Comparison of ENCODE assay signal across 19 cellular contexts in genomic region chr7:71595176-71595575, GRCh38.
DNase-seq lines count a peak whose midpoint lies in the region; ATAC-seq, FAIRE-seq and TF ChIP-seq lines count a peak whose summit lies in the region.
"Had no signal": no experiment of that assay in that cellular context is flagged by ENCODE, and none has a peak within 500 bp of the region (broad histone marks: within the 10 kb centered on the region; RNA-seq: fewer than 3 reads in every experiment).

No MANE protein-coding gene starts in this region.

- no peak overlapping the region for H3K9ac ChIP-seq in smooth muscle cell (ENCODE audit: low read depth)

- no peak overlapping the region for H3K4me3 ChIP-seq in smooth muscle cell
- H3K4me3 ChIP-seq: HAP-1 had no signal

- peak; percentile 39 for DNase-seq in RCC 7860 (ENCODE audit: low spot score)
- peak; percentile 40 for DNase-seq in astrocyte of the hippocampus (ENCODE audit: low read depth, low spot score)
- DNase-seq in smooth muscle cell (lab: John Stamatoyannopoulos, UW; ENCODE audit: unreplicated experiment) = no peak
- no peak for DNase-seq in NOMO-1 treated with dmso at 0.1 percent for 144 hours (lab: John Stamatoyannopoulos, UW; ENCODE audit: unreplicated experiment)
- DNase-seq in mesenteric fat pad (ENCODE audit: low spot score) = no peak
- DNase-seq: C1 segment of cervical spinal cord; Calu3; CD4-positive, alpha-beta memory T cell; COR-L47; DMS53; DMS79 treated with DMSO at 0.1 percent for 48 hours; GF-D8; GOT3; HFFc6 had no signal

- no peak for TF ChIP-seq CTCF in smooth muscle cell (IDR thresholded peaks at IDR 0.05; ENCODE audit: borderline replicate concordance, insufficient read depth, poor library complexity, severe bottlenecking)

- H3F3A ChIP-seq in smooth muscle cell (ENCODE audit: low read depth) = no peaks in the 10 kb centered on the region

- peak overlapping the region; percentile 26 for H3K27ac ChIP-seq in smooth muscle cell (ENCODE audit: low read depth)

- WGBS in smooth muscle cell (ENCODE audit: low lambda C conversion rate) = 96% methylated on average over 3 of the region's 3 CpGs

- ATAC-seq in HG02870 (IDR thresholded peaks at IDR 0.05; ENCODE audit: unreplicated experiment) = no peak

- H2AFZ ChIP-seq in smooth muscle cell (ENCODE audit: low read depth) = no peak overlapping the region

- no peaks in the 10 kb centered on the region for H3K27me3 ChIP-seq in smooth muscle cell (ENCODE audit: low read depth)

- H4K20me1 ChIP-seq in smooth muscle cell (ENCODE audit: low read depth) = no peaks in the 10 kb centered on the region

- no peaks in the 10 kb centered on the region for H3K36me3 ChIP-seq in smooth muscle cell (ENCODE audit: low read depth)
- H3K36me3 ChIP-seq: HAP-1 had no signal

- H3K4me1 ChIP-seq in smooth muscle cell (ENCODE audit: low read depth) = no peaks in the 10 kb centered on the region
- H3K4me1 ChIP-seq: HAP-1 had no signal

- H3K9me3 ChIP-seq in smooth muscle cell (replicated peaks; ENCODE audit: low read depth) = no peaks in the 10 kb centered on the region
- H3K9me3 ChIP-seq: HAP-1 had no signal

- no peak for FAIRE-seq in RCC 7860 (lab: Jason Lieb, UNC)
- FAIRE-seq: GM12891, GM18507, H54 had no signal

- no peaks in the 10 kb centered on the region for H3K79me2 ChIP-seq in smooth muscle cell (ENCODE audit: low read depth)

- H3K4me2 ChIP-seq in smooth muscle cell = no peak overlapping the region

Comparison
In these comparisons a context has a peak if more than half of its experiments do, and no peak if none do; other contexts are left out.
1. DNase-seq: peak in RCC 7860 (single experiment) and astrocyte of the hippocampus (single experiment); none in smooth muscle cell (single experiment), NOMO-1 treated with dmso at 0.1 percent for 144 hours (single experiment) and mesenteric fat pad (single experiment).